ENCODE assay signal across 8 cellular contexts in the genomic region with DNA sequence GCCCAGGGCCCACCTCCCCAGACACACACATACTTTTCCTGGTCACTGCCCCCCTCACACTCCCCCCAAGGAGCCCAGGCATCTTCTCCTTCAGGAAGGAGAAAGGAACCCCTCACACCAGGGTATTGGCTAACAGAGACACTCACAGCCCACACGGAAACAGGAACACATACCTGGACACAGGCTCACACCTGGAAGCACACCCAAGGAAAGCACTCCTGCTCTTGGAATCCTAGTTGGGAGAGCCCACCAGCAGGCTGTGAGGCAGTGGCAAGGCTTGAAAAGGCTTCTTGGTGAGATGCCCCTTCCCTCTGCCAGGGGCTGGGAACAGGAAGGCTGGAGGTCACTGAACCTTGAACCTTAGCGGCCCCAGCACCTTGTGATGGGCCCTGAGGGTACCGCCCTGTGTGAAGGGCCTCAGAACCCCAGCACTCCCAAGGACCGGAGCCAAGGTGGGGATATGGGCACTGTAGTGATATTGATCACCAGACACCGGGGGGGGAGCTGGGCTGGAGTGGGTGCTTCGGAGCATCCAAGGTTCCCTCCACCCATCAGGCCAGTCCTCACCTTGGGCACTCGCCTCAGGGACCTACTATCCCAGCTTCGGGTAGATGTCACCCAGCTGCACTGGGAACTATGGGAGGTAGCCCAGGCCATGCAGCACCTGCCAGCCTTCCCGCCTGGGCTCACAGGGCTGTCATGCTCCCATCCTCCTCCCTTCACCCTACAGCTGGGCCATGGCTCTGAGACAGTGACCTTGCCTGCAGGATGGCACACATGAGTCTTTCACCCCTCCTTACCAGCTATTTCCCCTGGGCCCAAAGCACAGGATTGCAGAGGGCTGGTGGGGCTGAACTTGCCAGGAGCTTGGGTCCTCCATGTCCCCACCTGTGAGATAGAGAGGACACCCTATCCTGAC. TPM values are rescaled to one million over a fixed set of nuclear protein-coding genes. Genes with fewer than 3 reads are reported as not detected.
DNase-seq lines count a peak whose midpoint lies in the region; ATAC-seq and TF ChIP-seq lines count a peak whose summit lies in the region.

No MANE protein-coding gene starts in this region.

- H3F3A ChIP-seq in neural progenitor cell (ENCODE audit: low read depth) = peaks cover 7% of the 10 kb centered on the region

- no peak for TF ChIP-seq EP300 in gastroesophageal sphincter (IDR thresholded peaks at IDR 0.05)

- peak overlapping the region; percentile 97 for H3K4me2 ChIP-seq in skeletal muscle satellite cell (ENCODE audit: low read length)
- H3K4me2 ChIP-seq in neural progenitor cell = no peak overlapping the region

- 100% methylated on average over 3 of the region's 9 CpGs; no CpG with 5 or more reads in 1 of the 2 donors for WGBS in gastroesophageal sphincter (ENCODE audit: low coverage in 1 of 2), 2 donors

- POLR2A ChIA-PET in T-cell (lab: Charles Lee) = interaction anchor here in 1 of 2 donors (0.6 kb wide), 1 partner anchor 540 kb away, joined by 4 read pairs; no protein-coding TSS in a partner anchor

- no peak overlapping the region for H3K27ac Mint-ChIP-seq in T-cell
- H3K27ac Mint-ChIP-seq in neural progenitor cell = no peak overlapping the region

- H3K36me3 Mint-ChIP-seq in T-cell (no peaks in the 10 kb centered on the region), neural progenitor cell (no peaks in the 10 kb centered on the region)

- no peak for TF ChIP-seq CTCF in GM06990 (IDR thresholded peaks at IDR 0.05; ENCODE audit: insufficient read depth, low read length, poor library complexity, severe bottlenecking)
- no peak for TF ChIP-seq CTCF in gastroesophageal sphincter (IDR thresholded peaks at IDR 0.05)
- no peak for TF ChIP-seq CTCF in neural progenitor cell (IDR thresholded peaks at IDR 0.05)

- H3K79me2 ChIP-seq in neural progenitor cell (ENCODE audit: low read depth) = no peaks in the 10 kb centered on the region

- no peaks in the 10 kb centered on the region for H4K20me1 ChIP-seq in neural progenitor cell (ENCODE audit: low read depth)

- peaks cover 0 to 11% (median 0%) of the 10 kb centered on the region in 3 donors for H3K9me3 ChIP-seq in gastroesophageal sphincter
- H3K9me3 ChIP-seq in skeletal muscle satellite cell (replicated peaks; ENCODE audit: low read length) = no peaks in the 10 kb centered on the region
- no peaks in the 10 kb centered on the region for H3K9me3 ChIP-seq in MG63
- peaks cover 5% of the 10 kb centered on the region for H3K9me3 ChIP-seq in neural progenitor cell (ENCODE audit: low read depth)

- no peaks in the 10 kb centered on the region for H3K27me3 Mint-ChIP-seq in T-cell
- H3K27me3 Mint-ChIP-seq in neural progenitor cell (ENCODE audit: insufficient read depth, low read depth) = peaks cover 8% of the 10 kb centered on the region

- TF ChIP-seq POLR2A in gastroesophageal sphincter (IDR thresholded peaks at IDR 0.05) = no peak

- H3K27ac ChIP-seq in gastroesophageal sphincter (peak overlapping the region in 3 of 4 donors; percentile 85 to 90 (median 85)), neural progenitor cell (no peak overlapping the region)

- H3K4me3 Mint-ChIP-seq in T-cell (peak overlapping the region; percentile 77 to 84 (median 80)), neural progenitor cell (no peak overlapping the region)

- ATAC-seq in T-cell (replicated peaks in 1 of 4) = peak in 1 of 4 experiments; percentile 1
- no peak for ATAC-seq in gastroesophageal sphincter

- DNase-seq in GM06990 (ENCODE audit: extremely low read depth, insufficient read length) (no peak), T-cell (peak in 1 of 34 experiments; percentile 4), middle frontal gyrus (ENCODE audit: extremely low spot score, low spot score) (no peak), MG63 (no peak), NCI-H187 treated with DMSO at 0.1 percent for 48 hours (lab: John Stamatoyannopoulos, UW) (no peak), neural progenitor cell (ENCODE audit: low spot score) (no peak)

- H3K27me3 ChIP-seq in GM06990 (replicated peaks; ENCODE audit: control insufficient read depth, insufficient read depth, low read length) = no peaks in the 10 kb centered on the region; the same call in 1 of the 2 replicates
- no peaks in the 10 kb centered on the region for H3K27me3 ChIP-seq in gastroesophageal sphincter
- peaks cover 12% of the 10 kb centered on the region for H3K27me3 ChIP-seq in skeletal muscle satellite cell (ENCODE audit: control insufficient read depth, insufficient read depth, low read length)
- H3K27me3 ChIP-seq in MG63 = no peaks in the 10 kb centered on the region
- H3K27me3 ChIP-seq in neural progenitor cell = no peaks in the 10 kb centered on the region

- H3K4me1 ChIP-seq in gastroesophageal sphincter (peaks cover 0 to 24% (median 9%) of the 10 kb centered on the region in 3 donors), skeletal muscle satellite cell (ENCODE audit: control insufficient read depth, insufficient read depth, low read length) (peaks cover 16% of the 10 kb centered on the region), neural progenitor cell (peaks cover 4% of the 10 kb centered on the region)

- H3K36me3 ChIP-seq in GM06990 (ENCODE audit: control insufficient read depth, insufficient read depth, low read length) = no peaks in the 10 kb centered on the region
- no peaks in the 10 kb centered on the region for H3K36me3 ChIP-seq in gastroesophageal sphincter
- H3K36me3 ChIP-seq in skeletal muscle satellite cell (ENCODE audit: insufficient read depth, low read length) = no peaks in the 10 kb centered on the region
- H3K36me3 ChIP-seq in MG63 = no peaks in the 10 kb centered on the region
- no peaks in the 10 kb centered on the region for H3K36me3 ChIP-seq in neural progenitor cell

- no peak overlapping the region for H2AFZ ChIP-seq in neural progenitor cell (replicated peaks)

- H3K4me1 Mint-ChIP-seq in T-cell = peaks cover 5 to 11% (median 8%) of the 10 kb centered on the region in 3 donors
- H3K4me1 Mint-ChIP-seq in neural progenitor cell = peaks cover 23% of the 10 kb centered on the region

- H3K9me3 Mint-ChIP-seq in T-cell = peaks cover 0 to 10% (median 8%) of the 10 kb centered on the region in 3 donors
- peaks cover under 1% of the 10 kb centered on the region for H3K9me3 Mint-ChIP-seq in neural progenitor cell

- CTCF ChIA-PET in T-cell (lab: Charles Lee) = interaction anchor here (0.5 to 1.3 kb wide), 6 partner anchors 48 to 1969 kb away, joined by 3 to 5 read pairs (median 3); no protein-coding TSS in a partner anchor

- peak overlapping the region; percentile 64; the same call in 1 of the 2 replicates for H3K4me3 ChIP-seq in GM06990 (replicated peaks; ENCODE audit: low read depth, low read length)
- peak overlapping the region in 1 of 2 donors; percentile 62 for H3K4me3 ChIP-seq in gastroesophageal sphincter
- H3K4me3 ChIP-seq in skeletal muscle satellite cell (ENCODE audit: low read length) = peak overlapping the region; percentile 75
- no peak overlapping the region for H3K4me3 ChIP-seq in MG63
- H3K4me3 ChIP-seq in neural progenitor cell = no peak overlapping the region

- H3K9ac ChIP-seq in skeletal muscle satellite cell (ENCODE audit: low read depth, low read length) (peak overlapping the region; percentile 86), neural progenitor cell (no peak overlapping the region)

RNA-seq across cellular contexts. Expression of a gene that starts 16.4 kb away (rescaled TPM):
- total RNA-seq in T-cell (not detected), gastroesophageal sphincter (1 to 10 TPM; 2.6 to 5.3 (median 4.2) TPM), neural progenitor cell (ENCODE audit: low replicate concordance) (not detected in 2 replicates)
- not detected in 2 replicates for total RNA-seq in skeletal muscle satellite cell (2012; rRNA removed)
- not detected in 2 replicates for total RNA-seq in MG63 (2014; rRNA removed; shearing (Covaris generic); ENCODE audit: low replicate concordance)

RNA-seq across cellular contexts. Expression of a gene that starts 30.6 kb away (rescaled TPM):
- total RNA-seq in T-cell (under 1 TPM in 1 of 5 donors, not detected in 4; 0.32 TPM), gastroesophageal sphincter (10 to 100 TPM in 3 of 4 donors, 1 to 10 TPM in 1; 7.8 to 18.5 (median 14.5) TPM), neural progenitor cell (ENCODE audit: low replicate concordance) (0.43 TPM in 1 of 2 replicates, not detected in the other)
- 0.22 and 0.76 TPM in 2 replicates for total RNA-seq in skeletal muscle satellite cell (2012; rRNA removed)
- total RNA-seq in MG63 (2014; rRNA removed; shearing (Covaris generic); ENCODE audit: low replicate concordance) = not detected in 2 replicates

Comparison
In these comparisons a context has a peak if more than half of its experiments do, and no peak if none do; other contexts are left out.
1. H3K4me3 ChIP-seq: peak in GM06990 (single experiment) and skeletal muscle satellite cell (single experiment); none in MG63 (single experiment) and neural progenitor cell (single experiment).